ENCODE assay signal across 13 cellular contexts in the genomic region with DNA sequence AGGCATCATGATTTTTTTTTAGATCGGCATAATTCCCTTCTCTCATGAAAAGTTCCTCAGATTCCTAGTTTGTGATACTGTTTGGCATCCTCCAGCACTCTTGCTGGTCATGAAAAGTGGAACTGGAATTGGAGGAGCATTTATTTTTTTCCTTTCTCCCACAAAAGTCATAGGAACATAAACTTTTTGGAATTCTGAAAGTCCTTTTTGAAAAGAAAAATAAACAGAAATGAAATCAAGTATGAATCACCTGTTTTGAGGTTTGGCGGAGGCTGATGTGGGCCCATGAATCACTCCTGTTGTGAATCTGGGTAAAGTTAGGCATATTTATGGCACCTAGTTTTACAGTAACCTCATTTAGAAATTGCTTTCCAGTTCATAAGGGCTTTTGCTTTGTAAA. TPM values are rescaled to one million over a fixed set of nuclear protein-coding genes. Genes with fewer than 3 reads are reported as not detected.
DNase-seq lines count a peak whose midpoint lies in the region; TF ChIP-seq lines count a peak whose summit lies in the region.
"Had no signal": no experiment of that assay in that cellular context is flagged by ENCODE, and none has a peak within 500 bp of the region (broad histone marks: within the 10 kb centered on the region; RNA-seq: fewer than 3 reads in every experiment).

No MANE protein-coding gene starts in this region.

- H3K27me3 ChIP-seq in ovary, result no peaks in the 10 kb centered on the region
- H3K27me3 ChIP-seq: heart left ventricle had no signal

- peak overlapping the region; percentile 11 for H3K4me3 ChIP-seq in ovary
- H3K4me3 ChIP-seq: heart left ventricle had no signal

- intact Hi-C loops in ovary (cut with DNase I), result no loop called here

- no peak for TF ChIP-seq CTCF in RWPE1 (conservative IDR thresholded peaks at IDR 0.05; ENCODE audit: low read depth)
- no peak for TF ChIP-seq CTCF in ovary (IDR thresholded peaks at IDR 0.05)
- no peak for TF ChIP-seq CTCF in GM20000 (IDR thresholded peaks at IDR 0.05; ENCODE audit: extremely low read depth, missing control alignments)

- TF ChIP-seq EP300 in ovary (IDR thresholded peaks at IDR 0.05), result no peak

- POLR2A ChIA-PET in RWPE1 (lab: Yijun Ruan, JAX; ENCODE audit: low non-redundant PET), result no interaction called here

- no peaks in the 10 kb centered on the region for H3K36me3 ChIP-seq in ovary
- H3K36me3 ChIP-seq: heart left ventricle had no signal

- no peaks in the 10 kb centered on the region for H3K9me3 ChIP-seq in ovary
- H3K9me3 ChIP-seq: heart left ventricle had no signal

- 19 to 41% (median 32%) methylated on average over 2 of the region's 2 CpGs for WGBS in ovary, 3 donors

- CTCF ChIA-PET in RWPE1 (lab: Yijun Ruan, JAX), result interaction anchor here (0.7 kb wide), 1 partner anchor 9 kb away, joined by 3 read pairs; no protein-coding TSS in a partner anchor

- H3K27ac ChIP-seq in RWPE1 (no peak overlapping the region), ovary (peak overlapping the region in 1 of 2 donors; percentile 18)

- peak; percentile 63 for DNase-seq in EL
- DNase-seq in RWPE1 (ENCODE audit: low spot score), result peak; percentile 62
- DNase-seq in fibroblast of peridontal ligament (ENCODE audit: extremely low read depth), result peak; percentile 94
- DNase-seq in ovary, result no peak
- DNase-seq in cerebellar cortex (ENCODE audit: low spot score), result no peak
- DNase-seq in GF-D8 (lab: John Stamatoyannopoulos, UW), result no peak
- no peak for DNase-seq in stimulated activated CD4-positive, alpha-beta T cell treated with anti-CD3 and anti-CD28 coated beads, Interleukin-1b, Interleukin-23, amount 100 ng/mL, for 48 hours
- DNase-seq in GM20000 (ENCODE audit: low spot score), result no peak
- DNase-seq: activated naive CD4-positive, alpha-beta T cell treated with Interleukin-2 at 50 U/mL for 16 hours; CD8-positive, alpha-beta T cell; dermis blood vessel endothelial cell; heart left ventricle; MM.1S had no signal

- TF ChIP-seq POLR2A in ovary (IDR thresholded peaks at IDR 0.05), result no peak

- H3K4me1 ChIP-seq in ovary (ENCODE audit: insufficient read depth), result peaks cover 4% of the 10 kb centered on the region

RNA-seq across cellular contexts. Expression of gene CACNB2, which starts 17.7 kb away (rescaled TPM):
- 10 to 100 TPM; 16.0 to 60.9 (median 25.7) TPM for total RNA-seq in ovary
- 10 to 100 TPM in 1 of 2 donors, 1 to 10 TPM in 1; 8.9 to 11.6 TPM for polyA plus RNA-seq in ovary
- total RNA-seq: CD8-positive, alpha-beta T cell; dermis blood vessel endothelial cell had no signal

Comparison
In these comparisons a context has a peak if more than half of its experiments do, and no peak if none do; other contexts are left out.
1. DNase-seq: peak in EL (single experiment), RWPE1 (single experiment) and fibroblast of peridontal ligament (single experiment); none in ovary (0 of 5), cerebellar cortex (single experiment), GF-D8 (single experiment), stimulated activated CD4-positive, alpha-beta T cell treated with anti-CD3 and anti-CD28 coated beads, Interleukin-1b, Interleukin-23, amount 100 ng/mL, for 48 hours (single experiment) and GM20000 (single experiment).